In the genomic region with DNA sequence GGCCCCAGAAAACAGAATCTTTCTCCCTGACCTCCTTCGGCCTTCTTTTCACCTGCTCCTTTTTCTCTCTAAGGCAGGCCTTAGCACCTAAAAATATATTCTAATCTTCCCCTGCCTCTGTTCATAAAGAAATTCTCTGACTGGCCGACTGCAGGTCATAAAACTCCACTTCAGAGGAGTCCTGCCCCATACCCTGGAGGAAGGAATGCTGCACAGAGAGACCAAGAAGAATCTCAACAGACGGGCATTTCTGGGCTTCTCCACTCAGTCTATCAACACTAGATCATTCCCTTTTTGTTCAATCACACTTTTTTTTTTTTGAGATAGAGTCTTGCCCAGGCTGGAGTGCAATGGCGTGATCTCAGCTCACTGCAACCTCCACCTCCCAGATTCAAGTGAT, we compare ENCODE assay signal across 15 cellular contexts. TPM values are rescaled to one million over a fixed set of nuclear protein-coding genes. Genes with fewer than 3 reads are reported as not detected.
DNase-seq lines count a peak whose midpoint lies in the region; FAIRE-seq and TF ChIP-seq lines count a peak whose summit lies in the region.
"Had no signal": no experiment of that assay in that cellular context is flagged by ENCODE, and none has a peak within 500 bp of the region (broad histone marks: within the 10 kb centered on the region; RNA-seq: fewer than 3 reads in every experiment).

No MANE protein-coding gene starts in this region.

- H3K9me3 Mint-ChIP-seq in nephron progenitor cell: no peaks in the 10 kb centered on the region

- H3K27ac Mint-ChIP-seq in nephron progenitor cell: peak overlapping the region; percentile 81

- H3K27me3 Mint-ChIP-seq in nephron progenitor cell (ENCODE audit: low read depth, poor library complexity): peaks cover 8% of the 10 kb centered on the region

- peaks cover 12% of the 10 kb centered on the region for H3K4me1 Mint-ChIP-seq in nephron progenitor cell

- no peak overlapping the region for H3K4me3 Mint-ChIP-seq in nephron progenitor cell

- H3K36me3 Mint-ChIP-seq in nephron progenitor cell (ENCODE audit: low read depth): no peaks in the 10 kb centered on the region

- no peaks in the 10 kb centered on the region for H3K4me1 ChIP-seq in kidney (ENCODE audit: control insufficient read depth in 1 of 2, insufficient read depth in 1 of 2, low read depth in 1 of 2, low read length in 2 of 2)
- H3K4me1 ChIP-seq: SJSA1 had no signal

- FAIRE-seq in kidney (lab: Jason Lieb, UNC): no peak

- H3K9me3 ChIP-seq in kidney (ENCODE audit: control insufficient read depth in 1 of 2, low read length in 2 of 2): no peaks in the 10 kb centered on the region
- H3K9me3 ChIP-seq: BLaER1 treated with 17β-estradiol and CSF1 and Interleukin-3, amounts not matched to agents 10 nM and 100 nM; SJSA1 had no signal

- no peak overlapping the region for H3K9ac ChIP-seq in kidney (ENCODE audit: low read length in 2 of 2)
- H3K9ac ChIP-seq: BLaER1 treated with 17β-estradiol and CSF1 and Interleukin-3, amounts not matched to agents 10 nM and 100 nM had no signal

- DNase-seq in HT-29 (ENCODE audit: low spot score): peak; percentile 20
- DNase-seq in choroid plexus epithelial cell (ENCODE audit: low read depth): no peak
- DNase-seq in nephron progenitor cell: no peak
- no peak for DNase-seq in DMS53 treated with DMSO at 0.1 percent for 48 hours (lab: John Stamatoyannopoulos, UW; ENCODE audit: unreplicated experiment)
- DNase-seq in NCI-H524 treated with DMSO at 0.1 percent for 48 hours (lab: John Stamatoyannopoulos, UW): no peak
- DNase-seq in T1000 (lab: John Stamatoyannopoulos, UW): no peak
- DNase-seq in kidney: no peak
- DNase-seq: EL, HCEC 1CT, NCI-H1417 treated with DMSO at 0.1 percent for 48 hours, NCI-H2081 treated with DMSO at 0.1 percent for 48 hours, NCI-H345, PC-3 had no signal

- peak; percentile 2 for TF ChIP-seq CTCF in choroid plexus epithelial cell (conservative IDR thresholded peaks at IDR 0.05; ENCODE audit: low read depth, low read length)
- TF ChIP-seq CTCF in nephron progenitor cell (IDR thresholded peaks at IDR 0.05): no peak
- TF ChIP-seq CTCF in kidney (IDR thresholded peaks at IDR 0.05; ENCODE audit: borderline replicate concordance, extremely low read depth, insufficient read depth): no peak

- H3K36me3 ChIP-seq in kidney (ENCODE audit: control insufficient read depth in 1 of 2, insufficient read depth in 2 of 2, low read length in 2 of 2): no peaks in the 10 kb centered on the region
- H3K36me3 ChIP-seq: BLaER1 treated with 17β-estradiol and CSF1 and Interleukin-3, amounts not matched to agents 10 nM and 100 nM; SJSA1 had no signal

- H3K4me3 ChIP-seq in choroid plexus epithelial cell (ENCODE audit: low read depth, low read length) (no peak overlapping the region), kidney (ENCODE audit: low read length in 2 of 2) (no peak overlapping the region)
- H3K4me3 ChIP-seq: BLaER1 treated with 17β-estradiol and CSF1 and Interleukin-3, amounts not matched to agents 10 nM and 100 nM; SJSA1 had no signal

- H3K27ac ChIP-seq in kidney (ENCODE audit: low read depth in 2 of 2, low read length in 2 of 2): no peak overlapping the region
- H3K27ac ChIP-seq: BLaER1 treated with 17β-estradiol and CSF1 and Interleukin-3, amounts not matched to agents 10 nM and 100 nM; SJSA1 had no signal

- intact Hi-C loops in kidney (cut with DNase I): no loop called here

RNA-seq across cellular contexts. Expression of a gene that starts 19.7 kb away (rescaled TPM):
- 0.34 TPM in 1 of 2 replicates, not detected in the other for total RNA-seq in HT-29 (2014; rRNA removed; shearing (Covaris generic))
- total RNA-seq in kidney: 0.54 TPM
- not detected for polyA plus RNA-seq in kidney (ENCODE audit: insufficient read depth, low read depth, low replicate concordance)
- total RNA-seq: PC-3, SJSA1 had no signal

RNA-seq across cellular contexts. Expression of a gene that starts 22.4 kb away (rescaled TPM):
- 37.3 and 44.2 TPM in 2 replicates for total RNA-seq in HT-29 (2014; rRNA removed; shearing (Covaris generic))
- total RNA-seq in kidney: 31.8 TPM
- polyA plus RNA-seq in kidney (ENCODE audit: insufficient read depth, low read depth, low replicate concordance): 13.9 TPM

RNA-seq across cellular contexts. Expression of a gene that starts 38.5 kb away (rescaled TPM):
- total RNA-seq in HT-29 (2014; rRNA removed; shearing (Covaris generic)): 1.0 TPM in 1 of 2 replicates, not detected in the other
- total RNA-seq in kidney: not detected
- not detected for polyA plus RNA-seq in kidney (ENCODE audit: insufficient read depth, low read depth, low replicate concordance)
- total RNA-seq: PC-3, SJSA1 had no signal

RNA-seq across cellular contexts. Expression of a gene that starts 57.3 kb away (rescaled TPM):
- not detected in 2 replicates for total RNA-seq in HT-29 (2014; rRNA removed; shearing (Covaris generic))
- total RNA-seq in kidney: 0.35 TPM
- polyA plus RNA-seq in kidney (ENCODE audit: insufficient read depth, low read depth, low replicate concordance): not detected
- total RNA-seq: PC-3, SJSA1 had no signal
